In genomic region chr20:40563296-40563950, GRCh38 we compare ENCODE assay signal across 11 cellular contexts.
DNase-seq lines count a peak whose midpoint lies in the region; ATAC-seq and TF ChIP-seq lines count a peak whose summit lies in the region.
"Had no signal": no experiment of that assay in that cellular context is flagged by ENCODE, and none has a peak within 500 bp of the region (broad histone marks: within the 10 kb centered on the region; RNA-seq: fewer than 3 reads in every experiment).

No MANE protein-coding gene starts in this region.

- no peak overlapping the region for H2AFZ ChIP-seq in fibroblast of lung (ENCODE audit: low read length)

- no peaks in the 10 kb centered on the region for H3K79me2 ChIP-seq in fibroblast of lung (ENCODE audit: control insufficient read depth, insufficient read depth, low read length)

- H3K27me3 ChIP-seq in fibroblast of lung (ENCODE audit: control insufficient read depth, insufficient read depth, low read length): no peaks in the 10 kb centered on the region

- no peaks in the 10 kb centered on the region for H3K36me3 ChIP-seq in fibroblast of lung (ENCODE audit: control insufficient read depth, insufficient read depth, low read length)

- no peaks in the 10 kb centered on the region for H4K20me1 ChIP-seq in fibroblast of lung (ENCODE audit: control insufficient read depth, extremely low read depth, insufficient read depth, low read length)

- H3K27ac ChIP-seq in fibroblast of lung (ENCODE audit: insufficient read depth, low read length): no peak overlapping the region

- no peak overlapping the region for H3K4me2 ChIP-seq in fibroblast of lung (ENCODE audit: extremely low read depth, insufficient read depth, low read length)

- DNase-seq in GM03348 (ENCODE audit: low spot score) (peak; percentile 15), RPMI8226 (peak; percentile 10), fibroblast of lung (ENCODE audit: low read depth in 2 of 2) (peak; percentile 68 to 85), sciatic nerve (ENCODE audit: low spot score) (peak; percentile 69), NCI-H2081 (lab: John Stamatoyannopoulos, UW) (no peak), germinal center (ENCODE audit: low spot score) (no peak)
- DNase-seq in stimulated activated CD4-positive, alpha-beta T cell treated with anti-CD3 and anti-CD28 coated beads, Interleukin-12 subunit alpha, Interleukin-12 subunit beta, amount 100 ng/mL, for 4 hours: no peak
- DNase-seq: DMS53, NCI-H2171, T-cell had no signal

- TF ChIP-seq CTCF in fibroblast of lung (conservative IDR thresholded peaks at IDR 0.05 in 1 of 2, IDR thresholded peaks at IDR 0.05 in 1 of 2; ENCODE audit: low read depth in 1 of 2, low read length in 2 of 2): no peak

- ATAC-seq in sciatic nerve (peak; percentile 55), GM21423 (IDR thresholded peaks at IDR 0.05; ENCODE audit: unreplicated experiment) (no peak)
- ATAC-seq: T-cell had no signal

- peaks cover 4% of the 10 kb centered on the region for H3K4me1 ChIP-seq in fibroblast of lung (ENCODE audit: control insufficient read depth, extremely low read depth, insufficient read depth, low read length)

- intact Hi-C loops in sciatic nerve (cut with DNase I): no loop called here

- H3K9ac ChIP-seq in fibroblast of lung (ENCODE audit: insufficient read depth, low read length): no peak overlapping the region

- no peak overlapping the region for H3K4me3 ChIP-seq in fibroblast of lung (replicated peaks in 1 of 4; ENCODE audit: control extremely low read depth in 1 of 4, insufficient read depth in 1 of 4, low read depth in 3 of 4, low read length in 4 of 4)

- no peaks in the 10 kb centered on the region for H3K9me3 ChIP-seq in fibroblast of lung (ENCODE audit: control insufficient read depth, insufficient read depth, low read depth, low read length)

Comparison
In these comparisons a context has a peak if more than half of its experiments do, and no peak if none do; other contexts are left out.
1. DNase-seq: peak in GM03348 (single experiment), RPMI8226 (single experiment), fibroblast of lung (2 of 2) and sciatic nerve (single experiment); none in stimulated activated CD4-positive, alpha-beta T cell treated with anti-CD3 and anti-CD28 coated beads, Interleukin-12 subunit alpha, Interleukin-12 subunit beta, amount 100 ng/mL, for 4 hours (single experiment), NCI-H2081 (0 of 2) and germinal center (single experiment).